Comparison of ENCODE assay signal across 1 cellular context in genomic region chrX:137031517-137032377, GRCh38.
TF ChIP-seq lines count a peak whose summit lies in the region.

No MANE protein-coding gene starts in this region.

TF ChIP-seq in K562, 482 proteins besides CTCF, POLR2A, EP300 and RAD21 (continued from another document):
- no peak for TF ChIP-seq MGA (IDR thresholded peaks at IDR 0.05)
- no peak for TF ChIP-seq SETDB1 (IDR thresholded peaks at IDR 0.05; ENCODE audit: low read length)
